In the genomic region with DNA sequence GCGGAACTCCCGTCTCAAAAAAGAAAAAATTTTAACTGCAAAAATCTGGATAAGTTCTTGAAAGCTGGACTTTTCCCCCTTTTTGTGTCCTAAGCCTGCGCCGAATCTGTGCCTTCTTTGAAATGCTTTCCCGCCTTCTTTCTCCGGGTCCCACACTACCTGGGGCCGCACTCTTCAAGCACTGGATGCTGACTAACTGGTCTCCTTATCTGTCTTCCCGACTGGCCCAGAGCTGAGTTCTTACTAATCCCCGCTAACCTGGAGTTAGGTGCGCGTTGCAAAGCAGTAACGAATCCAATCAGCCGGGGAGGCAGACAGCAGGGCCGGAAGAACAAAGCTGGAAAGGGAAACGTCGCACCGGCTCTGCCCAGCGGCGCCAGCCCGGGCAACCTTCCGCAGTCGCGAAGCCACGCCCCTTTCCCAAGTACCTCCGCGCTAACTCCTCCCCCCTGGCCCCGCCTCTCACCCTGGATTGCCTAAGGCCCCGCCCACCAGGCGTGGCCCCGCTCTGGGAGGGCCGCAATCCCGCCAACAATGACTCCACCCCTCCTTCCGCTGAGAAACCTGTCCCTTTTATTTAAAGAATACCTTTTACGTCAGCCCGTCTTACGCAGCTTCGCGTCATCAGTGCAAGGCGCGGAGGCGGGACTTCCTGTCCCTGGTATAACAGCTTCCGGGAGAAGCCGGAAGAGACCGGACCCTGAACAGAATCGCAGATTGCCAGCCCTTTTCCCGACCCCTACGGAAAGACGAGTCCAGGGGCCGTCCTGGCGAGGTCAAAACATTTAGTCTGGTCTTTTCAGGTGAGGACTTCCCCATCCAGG, we compare ENCODE assay signal across 8 cellular contexts. TPM values are rescaled to one million over a fixed set of nuclear protein-coding genes. Genes with fewer than 3 reads are reported as not detected.
DNase-seq lines count a peak whose midpoint lies in the region; ATAC-seq, FAIRE-seq and TF ChIP-seq lines count a peak whose summit lies in the region.

A gene (plus strand): TSS at position 666 of the 824 bp plus-strand sequence. CDS start 737 bp downstream, outside the sequence.

- H2BK12ac ChIP-seq in H1 (ENCODE audit: low read depth, low read length): peak within 1 kb of the TSS; percentile 35; the same call in 1 of the 2 replicates

- no peak within 1 kb of the TSS for H2BK120ac ChIP-seq in H1 (replicated peaks; ENCODE audit: low read depth, low read length)

- TF ChIP-seq CTCF in H1 (IDR thresholded peaks at IDR 0.05; ENCODE audit: control extremely low read depth in 1 of 3, insufficient read depth in 1 of 3, low read depth in 1 of 3, low read length in 3 of 3): 0 out of 4 replicates have a peak, but pooled peaks of 1 of the 3 experiments have one; percentile 0

- DNase-seq in COLO829 (ENCODE audit: low spot score): peak; percentile 100
- peak; percentile 100 for DNase-seq in HTR-8/SVneo (ENCODE audit: insufficient read length, low spot score)
- peak; percentile 99 for DNase-seq in NOMO-1 treated with dmso at 0.1 percent for 144 hours (lab: John Stamatoyannopoulos, UW; ENCODE audit: unreplicated experiment)
- peak; percentile 98 to 99 (median 98) for DNase-seq in activated CD8-positive, alpha-beta memory T cell treated with anti-CD3 and anti-CD28 coated beads for 48 hours (ENCODE audit: low read depth in 2 of 3, low spot score in 2 of 3)
- DNase-seq in H1 (ENCODE audit: low read depth in 1 of 2, low spot score in 2 of 2): peak; percentile 98 to 99
- peak; percentile 99 for DNase-seq in memory B cell (ENCODE audit: low spot score in 2 of 2)
- peak; percentile 99 for DNase-seq in stimulated activated CD8-positive, alpha-beta memory T cell treated with anti-CD3 and anti-CD28 coated beads, Interleukin-12 subunit alpha, Interleukin-12 subunit beta, amount 100 ng/mL, for 24 hours (ENCODE audit: extremely low read depth)

- peaks cover 16% of the 10 kb centered on the region for H3K4me1 Mint-ChIP-seq in memory B cell

- no peak within 1 kb of the TSS for H3K14ac ChIP-seq in H1 (ENCODE audit: insufficient read length)

- peak within 1 kb of the TSS; percentile 97 for H2BK5ac ChIP-seq in H1 (ENCODE audit: low read depth, low read length)

- peaks cover 9% of the 10 kb centered on the region for H3K79me1 ChIP-seq in H1 (ENCODE audit: low read depth, low read length)

- peak; percentile 79 for ATAC-seq in GM21367 (IDR thresholded peaks at IDR 0.05; ENCODE audit: unreplicated experiment)
- peak; percentile 87 for ATAC-seq in memory B cell (ENCODE audit: low read depth)

- peak within 1 kb of the TSS; percentile 71 to 76 for H3K4me2 ChIP-seq in H1 (ENCODE audit: insufficient read depth in 1 of 2, low read depth in 2 of 2, low read length in 2 of 2)

- H4K5ac ChIP-seq in H1 (ENCODE audit: insufficient read length, low read depth, low read length): peak within 1 kb of the TSS; percentile 84

- FAIRE-seq in HTR-8/SVneo (lab: Jason Lieb, UNC): peak; percentile 99
- FAIRE-seq in H1 (lab: Jason Lieb, UNC): peak; percentile 63

- H3K23ac ChIP-seq in H1 (ENCODE audit: insufficient read length): no peak within 1 kb of the TSS

- peaks cover 5 to 39% of the 10 kb centered on the region in 2 experiments; a peak in 3 of 4 replicates for H3K79me2 ChIP-seq in H1 (ENCODE audit: control insufficient read depth in 1 of 2, insufficient read depth in 2 of 2, low read length in 2 of 2)

- H3K4me3 ChIP-seq in H1 (ENCODE audit: extremely low read depth in 1 of 4, insufficient read depth in 2 of 4, low read depth in 3 of 4, low read length in 4 of 4): peak within 1 kb of the TSS; percentile 93 to 99 (median 98)

- no peaks in the 10 kb centered on the region for H3K27me3 Mint-ChIP-seq in memory B cell

- CTCF ChIA-PET in H1 (lab: Charles Lee; ENCODE audit: partially characterized antibody): interaction anchor here (0.9 to 6.3 kb wide), 12 partner anchors 8 to 178 kb away, joined by 3 to 36 read pairs (median 5); a partner anchor contains a TSS

- H3K9me3 ChIP-seq in H1 (ENCODE audit: insufficient read depth in 2 of 2, low read depth in 1 of 2, low read length in 1 of 2): no peaks in the 10 kb centered on the region

- 1% methylated on average over 50 of the region's 50 CpGs; no CpG with 5 or more reads in 1 of the 2 experiments for WGBS in H1 (ENCODE audit: extremely low coverage in 1 of 2, insufficient coverage in 1 of 2, insufficient read length in 1 of 2, insufficient replicate concordance in 2 of 2, low coverage in 1 of 2, low lambda C conversion rate in 2 of 2, missing lambda C conversion rate in 1 of 2), 2 experiments

- H4K8ac ChIP-seq in H1 (ENCODE audit: extremely low read depth, insufficient read depth, low read length): peak within 1 kb of the TSS; percentile 92

- no peaks in the 10 kb centered on the region; the same call in 1 of the 2 replicates for H3K23me2 ChIP-seq in H1 (ENCODE audit: low read depth, low read length)

- peaks cover 10% of the 10 kb centered on the region for H3K36me3 Mint-ChIP-seq in memory B cell

- peaks cover 15 to 23% (median 19%) of the 10 kb centered on the region in 4 experiments for H3K36me3 ChIP-seq in H1 (ENCODE audit: control insufficient read depth in 2 of 4, insufficient read depth in 4 of 4, low read length in 3 of 4)

- no peak for TF ChIP-seq RAD21 in H1 (IDR thresholded peaks at IDR 0.05 in 1 of 2, conservative IDR thresholded peaks at IDR 0.05 in 1 of 2; ENCODE audit: low read depth in 2 of 2, low read length in 2 of 2)

- peak within 1 kb of the TSS; percentile 92 for H2AFZ ChIP-seq in H1 (ENCODE audit: low read length)

- H3K4ac ChIP-seq in H1 (replicated peaks; ENCODE audit: insufficient read length, low read depth, low read length): peak within 1 kb of the TSS; percentile 90

- no peak within 1 kb of the TSS; the same call in 1 of the 2 replicates for H2AK5ac ChIP-seq in H1 (ENCODE audit: low read depth, low read length)

- H2BK20ac ChIP-seq in H1 (ENCODE audit: low read length): no peak within 1 kb of the TSS

- no peaks in the 10 kb centered on the region for H3K9me3 Mint-ChIP-seq in memory B cell

- peak; percentile 84 to 96 for TF ChIP-seq POLR2A in H1 (IDR thresholded peaks at IDR 0.05; ENCODE audit: control extremely low read depth in 1 of 2, low read depth in 2 of 2, low read length in 2 of 2)

- H3K56ac ChIP-seq in H1 (replicated peaks; ENCODE audit: insufficient read length, low read depth, low read length): peak within 1 kb of the TSS; percentile 95

- H3K4me1 ChIP-seq in H1 (replicated peaks in 1 of 4; ENCODE audit: control insufficient read depth in 3 of 4, insufficient read depth in 4 of 4, low read length in 3 of 4): peaks cover 0 to 4% (median 0%) of the 10 kb centered on the region in 4 experiments; a peak in 2 of 7 replicates

- H4K91ac ChIP-seq in H1 (replicated peaks; ENCODE audit: insufficient read length, low read length): no peak within 1 kb of the TSS

- H3K27me3 ChIP-seq in H1 (replicated peaks in 1 of 4; ENCODE audit: control insufficient read depth in 3 of 4, extremely low read depth in 1 of 4, insufficient read depth in 3 of 4, low read length in 3 of 4): no peaks in the 10 kb centered on the region

- H2BK15ac ChIP-seq in H1 (ENCODE audit: low read length): no peak within 1 kb of the TSS

- peak within 1 kb of the TSS; percentile 84 to 98 (median 92) for H3K9ac ChIP-seq in H1 (replicated peaks in 1 of 4; ENCODE audit: extremely low read depth in 1 of 4, low read depth in 3 of 4, low read length in 3 of 4)

- POLR2A ChIA-PET in H1 (lab: Charles Lee; ENCODE audit: partially characterized antibody): interaction anchor here (0.7 to 5.8 kb wide), 20 partner anchors 9 to 269 kb away, joined by 3 to 84 read pairs (median 4); a partner anchor contains a TSS

- no peak for TF ChIP-seq EP300 in H1 (IDR thresholded peaks at IDR 0.05; ENCODE audit: borderline replicate concordance in 1 of 2, low read depth in 2 of 2, low read length in 2 of 2)

- H3K18ac ChIP-seq in H1 (ENCODE audit: extremely low read depth, low read length): peak within 1 kb of the TSS; percentile 100

- peaks cover 0 to 5% of the 10 kb centered on the region in 2 experiments for H4K20me1 ChIP-seq in H1 (replicated peaks in 1 of 2; ENCODE audit: control insufficient read depth in 1 of 2, insufficient read depth in 2 of 2, low read length in 2 of 2)

- H3K27ac ChIP-seq in H1 (ENCODE audit: low read depth, low read length): peak within 1 kb of the TSS; percentile 91

- peak within 1 kb of the TSS; percentile 98 for H3K27ac Mint-ChIP-seq in memory B cell

- peak within 1 kb of the TSS; percentile 98 for H3K4me3 Mint-ChIP-seq in memory B cell

TF ChIP-seq in H1, 55 proteins besides CTCF, POLR2A, EP300 and RAD21 (continues in another document):
- TF ChIP-seq TAF7 (optimal IDR thresholded peaks at IDR 0.05; ENCODE audit: borderline replicate concordance, low read depth, low read length): peak; percentile 76
- no peak for TF ChIP-seq POU5F1 (IDR thresholded peaks at IDR 0.05; ENCODE audit: low read depth, low read length)
- TF ChIP-seq GABPA (IDR thresholded peaks at IDR 0.05; ENCODE audit: borderline replicate concordance, insufficient read depth, low read length): peak; percentile 95
- TF ChIP-seq CREB1 (IDR thresholded peaks at IDR 0.05): peak; percentile 99
- peak; percentile 80; the same call in 1 of the 2 replicates for TF ChIP-seq SP1 (IDR thresholded peaks at IDR 0.05; ENCODE audit: low read depth, low read length)
- TF ChIP-seq TBP (IDR thresholded peaks at IDR 0.05; ENCODE audit: low read depth, low read length): peak; percentile 70; the same call in 1 of the 2 replicates
- TF ChIP-seq SIN3A (conservative IDR thresholded peaks at IDR 0.05 in 1 of 2, IDR thresholded peaks at IDR 0.05 in 1 of 2; ENCODE audit: low read depth in 1 of 2, low read length in 2 of 2): peak in 1 of 2 experiments; percentile 89; a peak in 2 of 4 replicates
- no peak; the same call in 1 of the 2 replicates for TF ChIP-seq SIX5 (IDR thresholded peaks at IDR 0.05; ENCODE audit: low read depth, low read length)
- TF ChIP-seq EZH2 (IDR thresholded peaks at IDR 0.05; ENCODE audit: low read depth, low read length, severe bottlenecking): no peak
- TF ChIP-seq SP2 (IDR thresholded peaks at IDR 0.05; ENCODE audit: low read length): peak; percentile 56
- TF ChIP-seq, protein P1, sequence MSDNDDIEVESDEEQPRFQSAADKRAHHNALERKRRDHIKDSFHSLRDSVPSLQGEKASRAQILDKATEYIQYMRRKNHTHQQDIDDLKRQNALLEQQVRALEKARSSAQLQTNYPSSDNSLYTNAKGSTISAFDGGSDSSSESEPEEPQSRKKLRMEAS (IDR thresholded peaks at IDR 0.05): 0 out of 2 replicates have a peak, but pooled peaks have one; percentile 13

RNA-seq across cellular contexts. Expression of the gene that starts here (rescaled TPM):
- 15.7 and 18.5 TPM in 2 replicates for total RNA-seq in H1 (2021; fragmentation: NEBNext Ultra II Directional; extraction: Animal tissue kit (Norgen Biotek cat#: 25700))
- 30.5 and 34.7 TPM in 2 replicates for polyA plus RNA-seq in H1 (2011; rRNA removed)
- polyA plus RNA-seq in H1 (2011; cell fraction: cytosol; rRNA removed): 35.0 TPM
- 123 TPM for polyA plus RNA-seq in H1 (2011; cell fraction: nucleus; rRNA removed)
- polyA plus RNA-seq in H1 (2012, experiment 1 of 2): 20.5 to 27.2 TPM (median 24.5 TPM) in 4 replicates
- 25.0 TPM for polyA plus RNA-seq in H1 (2012, experiment 2 of 2)
- 20.5 TPM for polyA plus RNA-seq in H1 (2013, experiment 1 of 2)
- 20.9 TPM for polyA plus RNA-seq in H1 (2013, experiment 2 of 2)
- 17.9 and 21.7 TPM in 2 replicates for polyA minus RNA-seq in H1 (2011; rRNA and poly(A)+ RNA removed)
- 10.3 TPM for polyA minus RNA-seq in H1 (2011; cell fraction: cytosol; rRNA and poly(A)+ RNA removed)
- polyA minus RNA-seq in H1 (2011; cell fraction: nucleus; rRNA and poly(A)+ RNA removed): 18.4 TPM

Comparison
In these comparisons a context has a peak if more than half of its experiments do, and no peak if none do; other contexts are left out.
1. Peak in every context shown above with its lines: DNase-seq, ATAC-seq, H3K4me3 ChIP-seq and H3K27ac ChIP-seq.